26 cellular contexts compared by ENCODE assay signal in genomic region chr12:50325890-50326391, GRCh38. TPM values are rescaled to one million over a fixed set of nuclear protein-coding genes. Genes with fewer than 3 reads are reported as not detected.
DNase-seq lines count a peak whose midpoint lies in the region; ATAC-seq, FAIRE-seq and TF ChIP-seq lines count a peak whose summit lies in the region.
"Had no signal": no experiment of that assay in that cellular context is flagged by ENCODE, and none has a peak within 500 bp of the region (broad histone marks: within the 10 kb centered on the region; RNA-seq: fewer than 3 reads in every experiment).

No MANE protein-coding gene starts in this region.

- no peak for FAIRE-seq in bronchial epithelial cell (lab: Jason Lieb, UNC)
- FAIRE-seq: colon, GM12891 had no signal

- POLR2A ChIA-PET in IMR-90 (lab: Charles Lee; ENCODE audit: unreplicated experiment), result no interaction called here

- no peak overlapping the region for H3K9ac ChIP-seq in IMR-90 (ENCODE audit: low read depth, low read length)
- H3K9ac ChIP-seq: BLaER1 treated with 17β-estradiol and CSF1 and Interleukin-3, amounts not matched to agents 10 nM and 100 nM had no signal

- intact Hi-C loops in IMR-90 (cut with micrococcal nuclease) (loop anchor here (5.0 kb wide), 1 partner anchor 71 kb away; the partner anchor contains the start of gene FAM186A), prostate gland (cut with DNase I) (no loop called here)

- H3K27me3 Mint-ChIP-seq in endothelial cell (ENCODE audit: unreplicated experiment), result no peaks in the 10 kb centered on the region
- H3K27me3 Mint-ChIP-seq: activated B cell treated with CpG ODN at 0.5 μM for 24 hours; naive thymus-derived CD4-positive, alpha-beta T cell had no signal

- TF ChIP-seq POLR2A in IMR-90 (IDR thresholded peaks at IDR 0.05; ENCODE audit: low read depth, low read length) (no peak), prostate gland (IDR thresholded peaks at IDR 0.05) (no peak)

- H2AK5ac ChIP-seq in IMR-90 (ENCODE audit: low read depth, low read length), result no peak overlapping the region

- CTCF ChIA-PET in IMR-90 (lab: Yijun Ruan, JAX), result no interaction called here

- H2BK20ac ChIP-seq in IMR-90 (ENCODE audit: low read depth, low read length), result no peak overlapping the region

- H3K4me2 ChIP-seq in IMR-90 (ENCODE audit: low read depth, low read length), result no peak overlapping the region
- H3K4me2 ChIP-seq: BLaER1 treated with 17β-estradiol and CSF1 and Interleukin-3, amounts not matched to agents 10 nM and 100 nM had no signal

- H3K23ac ChIP-seq in IMR-90 (ENCODE audit: low read depth, low read length), result no peak overlapping the region

- no peaks in the 10 kb centered on the region for H3K79me1 ChIP-seq in IMR-90 (ENCODE audit: low read depth in 1 of 2, low read length in 2 of 2)

- no peak overlapping the region for H3K56ac ChIP-seq in IMR-90 (ENCODE audit: extremely low read depth, insufficient read depth, low read length)

- H2BK5ac ChIP-seq in IMR-90 (ENCODE audit: low read depth, low read length, poor library complexity, severe bottlenecking), result no peak overlapping the region

- no peak overlapping the region for H3K4me3 Mint-ChIP-seq in endothelial cell (ENCODE audit: unreplicated experiment)
- H3K4me3 Mint-ChIP-seq: activated B cell treated with CpG ODN at 0.5 μM for 24 hours; naive thymus-derived CD4-positive, alpha-beta T cell had no signal

- H3K4ac ChIP-seq in IMR-90 (ENCODE audit: low read depth, low read length), result no peak overlapping the region

- no peak overlapping the region for H3K27ac Mint-ChIP-seq in endothelial cell (ENCODE audit: unreplicated experiment)
- H3K27ac Mint-ChIP-seq: activated B cell treated with CpG ODN at 0.5 μM for 24 hours; activated naive CD4-positive, alpha-beta T cell treated with anti-CD3 and anti-CD28 coated beads, Interleukin-2, amount 50 U/mL, for 72 hours; naive thymus-derived CD4-positive, alpha-beta T cell had no signal

- no peak overlapping the region for H3K14ac ChIP-seq in IMR-90 (replicated peaks; ENCODE audit: low read depth, low read length)

- H2AFZ ChIP-seq in IMR-90 (replicated peaks; ENCODE audit: low read length, poor library complexity), result no peak overlapping the region

- no peak overlapping the region for H3K18ac ChIP-seq in IMR-90 (ENCODE audit: low read depth, low read length)

- in situ Hi-C loops in IMR-90 (cut with MboI; ENCODE audit: low sequenced_read_pairs), result no loop called here

- H3K4me3 ChIP-seq in IMR-90 (ENCODE audit: insufficient read depth, low read depth, low read length), result no peak overlapping the region
- no peak overlapping the region for H3K4me3 ChIP-seq in bronchial epithelial cell (ENCODE audit: low read depth, low read length)
- no peak overlapping the region for H3K4me3 ChIP-seq in prostate gland
- H3K4me3 ChIP-seq: BLaER1 treated with 17β-estradiol and CSF1 and Interleukin-3, amounts not matched to agents 10 nM and 100 nM; SK-N-MC; spleen had no signal

- ATAC-seq in IMR-90 (ENCODE audit: low read depth), result no peak
- ATAC-seq in GM21367 (IDR thresholded peaks at IDR 0.05; ENCODE audit: unreplicated experiment), result no peak
- ATAC-seq in HG03095 (IDR thresholded peaks at IDR 0.05; ENCODE audit: unreplicated experiment), result no peak
- ATAC-seq: activated naive CD4-positive, alpha-beta T cell treated with anti-CD3 and anti-CD28 coated beads, Interleukin-2, amount 50 U/mL, for 72 hours; HCT116; naive thymus-derived CD4-positive, alpha-beta T cell had no signal

- H2BK120ac ChIP-seq in IMR-90 (ENCODE audit: low read depth, low read length), result no peak overlapping the region

- H3K4me1 ChIP-seq in IMR-90 (ENCODE audit: control insufficient read depth, insufficient read depth, low read length), result peaks cover 10% of the 10 kb centered on the region
- H3K4me1 ChIP-seq in prostate gland (replicated peaks), result peaks cover 5% of the 10 kb centered on the region
- H3K4me1 ChIP-seq: BLaER1 treated with 17β-estradiol and CSF1 and Interleukin-3, amounts not matched to agents 10 nM and 100 nM; Caco-2; spleen had no signal

- 100% methylated on average over 1 of the region's 5 CpGs; no CpG with 5 or more reads in 1 of the 2 experiments for WGBS in IMR-90 (ENCODE audit: extremely low coverage in 2 of 2, insufficient read length in 1 of 2), 2 experiments
- WGBS in prostate gland, result 75% methylated on average over 5 of the region's 5 CpGs

- H3K9me3 ChIP-seq in IMR-90 (ENCODE audit: control insufficient read depth, insufficient read depth, low read length) (no peaks in the 10 kb centered on the region), prostate gland (no peaks in the 10 kb centered on the region)
- H3K9me3 ChIP-seq: BLaER1 treated with 17β-estradiol and CSF1 and Interleukin-3, amounts not matched to agents 10 nM and 100 nM; Caco-2; spleen; thoracic aorta had no signal

- H3K9me1 ChIP-seq in IMR-90 (ENCODE audit: insufficient read depth, low read length), result peaks cover 6% of the 10 kb centered on the region; the same call in 1 of the 2 replicates

- H3K36me3 ChIP-seq in IMR-90 (ENCODE audit: control insufficient read depth, insufficient read depth, low read length) (no peaks in the 10 kb centered on the region), bronchial epithelial cell (ENCODE audit: control insufficient read depth, insufficient read depth, low read length) (no peaks in the 10 kb centered on the region), prostate gland (no peaks in the 10 kb centered on the region)
- H3K36me3 ChIP-seq: BLaER1 treated with 17β-estradiol and CSF1 and Interleukin-3, amounts not matched to agents 10 nM and 100 nM; spleen; thoracic aorta had no signal

- no peak overlapping the region for H4K91ac ChIP-seq in IMR-90 (ENCODE audit: insufficient read depth, low read depth, low read length)

- H3K9me3 Mint-ChIP-seq in endothelial cell (ENCODE audit: unreplicated experiment), result no peaks in the 10 kb centered on the region
- H3K9me3 Mint-ChIP-seq: activated B cell treated with CpG ODN at 0.5 μM for 24 hours; activated naive CD4-positive, alpha-beta T cell treated with anti-CD3 and anti-CD28 coated beads, Interleukin-2, amount 50 U/mL, for 72 hours had no signal

- H3K27me3 ChIP-seq in IMR-90 (ENCODE audit: control insufficient read depth, insufficient read depth, low read length), result no peaks in the 10 kb centered on the region
- no peaks in the 10 kb centered on the region for H3K27me3 ChIP-seq in bronchial epithelial cell (ENCODE audit: control insufficient read depth, insufficient read depth, low read length)
- H3K27me3 ChIP-seq in prostate gland (replicated peaks; ENCODE audit: insufficient read depth), result no peaks in the 10 kb centered on the region
- H3K27me3 ChIP-seq: BLaER1 treated with 17β-estradiol and CSF1 and Interleukin-3, amounts not matched to agents 10 nM and 100 nM; spleen had no signal

- no peak overlapping the region for H4K5ac ChIP-seq in IMR-90 (ENCODE audit: low read depth, low read length)

- H4K20me1 ChIP-seq in IMR-90 (ENCODE audit: insufficient read depth, low read length), result no peaks in the 10 kb centered on the region
- H4K20me1 ChIP-seq: BLaER1 treated with 17β-estradiol and CSF1 and Interleukin-3, amounts not matched to agents 10 nM and 100 nM had no signal

- H4K8ac ChIP-seq in IMR-90 (ENCODE audit: low read depth in 2 of 2, low read length in 2 of 2), result no peak overlapping the region

- H3K4me1 Mint-ChIP-seq in endothelial cell (ENCODE audit: unreplicated experiment), result no peaks in the 10 kb centered on the region
- H3K4me1 Mint-ChIP-seq: activated B cell treated with CpG ODN at 0.5 μM for 24 hours had no signal

- no peaks in the 10 kb centered on the region for H3K36me3 Mint-ChIP-seq in endothelial cell (ENCODE audit: low read depth, unreplicated experiment)
- H3K36me3 Mint-ChIP-seq: activated naive CD4-positive, alpha-beta T cell treated with anti-CD3 and anti-CD28 coated beads, Interleukin-2, amount 50 U/mL, for 72 hours had no signal

- no TSS peak for BruUV-seq in IMR-90 (replicated peaks; lab: Mats Ljungman, UMichigan)

- H3K27ac ChIP-seq in IMR-90 (ENCODE audit: insufficient read depth, low read length) (no peak overlapping the region), prostate gland (peak overlapping the region; percentile 55 to 65)
- H3K27ac ChIP-seq: BLaER1 treated with 17β-estradiol and CSF1 and Interleukin-3, amounts not matched to agents 10 nM and 100 nM; SK-N-MC; spleen; thoracic aorta had no signal

- TF ChIP-seq CTCF in IMR-90 (conservative IDR thresholded peaks at IDR 0.05; ENCODE audit: low read depth, low read length) (no peak), bronchial epithelial cell (IDR thresholded peaks at IDR 0.05; ENCODE audit: insufficient read depth, low read length, severe bottlenecking) (no peak), prostate gland (IDR thresholded peaks at IDR 0.05) (no peak), endothelial cell (IDR thresholded peaks at IDR 0.05; ENCODE audit: unreplicated experiment) (no peak)

- TF ChIP-seq RAD21 in IMR-90 (IDR thresholded peaks at IDR 0.05; ENCODE audit: low read length), result no peak

- H2BK15ac ChIP-seq in IMR-90 (ENCODE audit: low read depth, low read length), result no peak overlapping the region

- dilution Hi-C loops in IMR-90 (cut with HindIII; ENCODE audit: low sequenced_read_pairs, unreplicated experiment), result no loop called here

- DNase-seq in IMR-90 (no peak), bronchial epithelial cell (ENCODE audit: low read depth) (peak; percentile 38), iris pigment epithelial cell (ENCODE audit: low read depth) (peak; percentile 52), prostate gland (ENCODE audit: low spot score) (no peak), endothelial cell (ENCODE audit: low spot score) (no peak), activated gamma-delta T cell (lab: John Stamatoyannopoulos, UW) (no peak)
- DNase-seq: activated B cell treated with CpG ODN at 0.5 μM for 24 hours; Caco-2; mesenchymal stem cell; naive thymus-derived CD4-positive, alpha-beta T cell; NCI-H1048; NCI-H187; NCI-H2227 treated with DMSO at 0.1 percent for 48 hours; occipital lobe; spleen; stimulated activated CD4-positive, alpha-beta T cell treated with anti-CD3 and anti-CD28 coated beads, Interleukin-4, amount 100 ng/mL, for 4 hours; stimulated activated naive CD4-positive, alpha-beta T cell treated with Interleukin-2 at 50 U/mL for 16 hours had no signal

- H2AK9ac ChIP-seq in IMR-90 (replicated peaks; ENCODE audit: low read depth, low read length, poor library complexity), result no peak overlapping the region

RNA-seq across cellular contexts. Expression of gene LIMA1, which starts 42.6 kb away (rescaled TPM):
- total RNA-seq in IMR-90 (2012; rRNA removed) (163 and 183 TPM in 2 replicates), bronchial epithelial cell (95.0 and 98.2 TPM in 2 replicates), prostate gland (10 to 100 TPM; 66.7 to 94.2 TPM), endothelial cell (ENCODE audit: unreplicated experiment) (14.3 TPM)
- polyA plus RNA-seq in IMR-90 (2012; rRNA removed), result 111 and 126 TPM in 2 replicates
- polyA plus RNA-seq in IMR-90 (2012; cell fraction: cytosol; rRNA removed), result 25.4 and 30.9 TPM in 2 replicates
- polyA plus RNA-seq in IMR-90 (2012; cell fraction: nucleus; rRNA removed; ENCODE audit: low replicate concordance), result 79.3 and 765 TPM in 2 replicates

Comparison
In these comparisons a context has a peak if more than half of its experiments do, and no peak if none do; other contexts are left out.
1. DNase-seq: peak in bronchial epithelial cell (single experiment) and iris pigment epithelial cell (single experiment); none in IMR-90 (single experiment), prostate gland (single experiment), endothelial cell (single experiment) and activated gamma-delta T cell (single experiment).